ENCODE assay signal across 1 cellular context in genomic region chr7:47780555-47780954, GRCh38.
TF ChIP-seq lines count a peak whose summit lies in the region.

No MANE protein-coding gene starts in this region.

TF ChIP-seq in HepG2, 621 proteins besides CTCF, POLR2A, EP300 and RAD21 (continued from another document and continues in another):
- no peak for TF ChIP-seq HIC2 (CRISPR knock-in tag; IDR thresholded peaks at IDR 0.05; ENCODE audit: low read depth)
- TF ChIP-seq ZSCAN21 (CRISPR knock-in tag; IDR thresholded peaks at IDR 0.05; ENCODE audit: borderline replicate concordance): no peak
- no peak for TF ChIP-seq HNF1A (IDR thresholded peaks at IDR 0.05; ENCODE audit: low read depth)
- no peak for TF ChIP-seq HNF1A (CRISPR knock-in tag; IDR thresholded peaks at IDR 0.05; ENCODE audit: borderline replicate concordance)
- TF ChIP-seq ZNF354B (CRISPR knock-in tag; IDR thresholded peaks at IDR 0.05): no peak
- no peak for TF ChIP-seq ZNF780A (CRISPR knock-in tag; IDR thresholded peaks at IDR 0.05)
- no peak for TF ChIP-seq ZHX2 (IDR thresholded peaks at IDR 0.05; ENCODE audit: low read depth)
- TF ChIP-seq ZHX2 (CRISPR knock-in tag; IDR thresholded peaks at IDR 0.05; ENCODE audit: borderline replicate concordance): no peak
- TF ChIP-seq SOX6 (IDR thresholded peaks at IDR 0.05): no peak
- TF ChIP-seq SOX6 (CRISPR knock-in tag; IDR thresholded peaks at IDR 0.05): peak; percentile 49; the same call in 1 of the 2 replicates
- no peak for TF ChIP-seq ZNF577 (CRISPR knock-in tag; IDR thresholded peaks at IDR 0.05; ENCODE audit: borderline replicate concordance, low read depth)
- peak; percentile 67 to 69; a peak in 3 of 4 replicates for TF ChIP-seq MAFK (conservative IDR thresholded peaks at IDR 0.05 in 1 of 2, IDR thresholded peaks at IDR 0.05 in 1 of 2; ENCODE audit: low read length in 2 of 2)
- TF ChIP-seq ARID4A (CRISPR knock-in tag; IDR thresholded peaks at IDR 0.05; ENCODE audit: borderline replicate concordance): no peak
- no peak for TF ChIP-seq ZNF253 (CRISPR knock-in tag; IDR thresholded peaks at IDR 0.05; ENCODE audit: borderline replicate concordance)
- no peak for TF ChIP-seq CBX1 (IDR thresholded peaks at IDR 0.05; ENCODE audit: low read depth)
- TF ChIP-seq SKI (IDR thresholded peaks at IDR 0.05; ENCODE audit: partially characterized antibody): no peak
- no peak for TF ChIP-seq HCFC1 (IDR thresholded peaks at IDR 0.05; ENCODE audit: low read depth, low read length)
- TF ChIP-seq ZNF280B (CRISPR knock-in tag; IDR thresholded peaks at IDR 0.05; ENCODE audit: borderline replicate concordance): no peak
- TF ChIP-seq WIZ (CRISPR knock-in tag; IDR thresholded peaks at IDR 0.05): no peak
- no peak for TF ChIP-seq ZNF18 (CRISPR knock-in tag; IDR thresholded peaks at IDR 0.05; ENCODE audit: insufficient replicate concordance)
- TF ChIP-seq ATF7 (IDR thresholded peaks at IDR 0.05): no peak
- TF ChIP-seq ATF7 (CRISPR knock-in tag; IDR thresholded peaks at IDR 0.05): no peak
- TF ChIP-seq SRSF1 (optimal IDR thresholded peaks at IDR 0.05; ENCODE audit: low read depth, low read length): no peak
- no peak for TF ChIP-seq SKIL (CRISPR knock-in tag; IDR thresholded peaks at IDR 0.05; ENCODE audit: borderline replicate concordance)
- no peak for TF ChIP-seq MNT (IDR thresholded peaks at IDR 0.05)
- TF ChIP-seq IRF1 (CRISPR knock-in tag; IDR thresholded peaks at IDR 0.05; ENCODE audit: low read depth): no peak
